Comparison of ENCODE assay signal across 9 cellular contexts in genomic region chr11:1854949-1855885, GRCh38. TPM values are rescaled to one million over a fixed set of nuclear protein-coding genes. Genes with fewer than 3 reads are reported as not detected.
DNase-seq lines count a peak whose midpoint lies in the region; ATAC-seq and TF ChIP-seq lines count a peak whose summit lies in the region.
"Had no signal": no experiment of that assay in that cellular context is flagged by ENCODE, and none has a peak within 500 bp of the region (broad histone marks: within the 10 kb centered on the region; RNA-seq: fewer than 3 reads in every experiment).

No MANE protein-coding gene starts in this region.

- no peak overlapping the region for H2AFZ ChIP-seq in GM23248

- TF ChIP-seq CTCF in CD4-positive, alpha-beta T cell (IDR thresholded peaks at IDR 0.05): no peak
- TF ChIP-seq CTCF in colonic mucosa (IDR thresholded peaks at IDR 0.05): no peak
- no peak for TF ChIP-seq CTCF in ascending aorta (IDR thresholded peaks at IDR 0.05)

- H3K4me3 Mint-ChIP-seq in CD4-positive, alpha-beta T cell: peak overlapping the region; percentile 98

- H3K4me1 ChIP-seq in colonic mucosa (no peaks in the 10 kb centered on the region), GM23248 (ENCODE audit: insufficient read depth) (no peaks in the 10 kb centered on the region), ascending aorta (no peaks in the 10 kb centered on the region)

- no peak overlapping the region for H3K9ac ChIP-seq in colonic mucosa (ENCODE audit: low read depth in 2 of 2, low read length in 2 of 2)
- no peak overlapping the region for H3K9ac ChIP-seq in GM23248

- H3K4me2 ChIP-seq in GM23248 (ENCODE audit: unreplicated experiment): no peak overlapping the region

- H3K27ac Mint-ChIP-seq in CD4-positive, alpha-beta T cell: peak overlapping the region; percentile 44

- DNase-seq in CD4-positive, alpha-beta T cell: no peak
- DNase-seq in colonic mucosa: no peak
- no peak for DNase-seq in GM23248
- DNase-seq in NCI-H345 treated with DMSO at 0.1 percent for 48 hours (lab: John Stamatoyannopoulos, UW; ENCODE audit: unreplicated experiment): no peak
- no peak for DNase-seq in ascending aorta (ENCODE audit: low spot score in 2 of 2)

- H3K27me3 Mint-ChIP-seq in CD4-positive, alpha-beta T cell: no peaks in the 10 kb centered on the region

- no peaks in the 10 kb centered on the region for H3K9me2 ChIP-seq in GM23248 (ENCODE audit: insufficient read depth)

- H3K27ac ChIP-seq in CD4-positive, alpha-beta T cell (ENCODE audit: low read depth, low read length): peak overlapping the region; percentile 41
- H3K27ac ChIP-seq in colonic mucosa (no peak overlapping the region), GM23248 (no peak overlapping the region), ascending aorta (no peak overlapping the region)

- POLR2A ChIA-PET in CD4-positive, alpha-beta T cell (lab: Charles Lee): interaction anchor here (0.5 to 3.6 kb wide), 5 partner anchors 15 to 75 kb away, joined by 3 to 23 read pairs (median 3); no protein-coding TSS in a partner anchor

- no peaks in the 10 kb centered on the region for H4K20me1 ChIP-seq in GM23248 (ENCODE audit: insufficient read depth)

- H3K36me3 Mint-ChIP-seq in CD4-positive, alpha-beta T cell (ENCODE audit: low read depth): peaks cover 14% of the 10 kb centered on the region

- no peaks in the 10 kb centered on the region for H3F3A ChIP-seq in GM23248 (ENCODE audit: insufficient read depth)

- H3K9me3 ChIP-seq in CD4-positive, alpha-beta T cell (ENCODE audit: control insufficient read depth, low read length): no peaks in the 10 kb centered on the region
- H3K9me3 ChIP-seq in colonic mucosa (no peaks in the 10 kb centered on the region), GM23248 (ENCODE audit: low read depth) (no peaks in the 10 kb centered on the region), ascending aorta (no peaks in the 10 kb centered on the region)

- H3K4me3 ChIP-seq in colonic mucosa: peak overlapping the region; percentile 38
- H3K4me3 ChIP-seq in GM23248: no peak overlapping the region
- H3K4me3 ChIP-seq in ascending aorta: no peak overlapping the region

- peaks cover 31% of the 10 kb centered on the region for H3K4me1 Mint-ChIP-seq in CD4-positive, alpha-beta T cell (ENCODE audit: low read depth)

- H3K36me3 ChIP-seq in colonic mucosa (no peaks in the 10 kb centered on the region), GM23248 (ENCODE audit: low read depth) (no peaks in the 10 kb centered on the region), ascending aorta (no peaks in the 10 kb centered on the region)

- H3K27me3 ChIP-seq in CD4-positive, alpha-beta T cell (ENCODE audit: control insufficient read depth, insufficient read depth, low read length): no peaks in the 10 kb centered on the region
- H3K27me3 ChIP-seq in colonic mucosa (no peaks in the 10 kb centered on the region), GM23248 (replicated peaks; ENCODE audit: insufficient read depth) (no peaks in the 10 kb centered on the region), ascending aorta (no peaks in the 10 kb centered on the region)

- no peaks in the 10 kb centered on the region for H3K9me3 Mint-ChIP-seq in CD4-positive, alpha-beta T cell

- intact Hi-C loops in CD4-positive, alpha-beta T cell (cut with DNase I, micrococcal nuclease): loop anchor here in 1 of 2 experiments (2.0 to 10.0 kb wide), 4 partner anchors 16 to 540 kb away; partner anchors contain the start of gene CTSD
- intact Hi-C loops in colonic mucosa (cut with DNase I) (no loop called here), ascending aorta (cut with DNase I) (no loop called here)

- no peak for ATAC-seq in CD4-positive, alpha-beta T cell (ENCODE audit: poor library complexity)
- peak; percentile 43 for ATAC-seq in GM19438 (IDR thresholded peaks at IDR 0.05; ENCODE audit: low read depth, unreplicated experiment)
- ATAC-seq in HG03439 (IDR thresholded peaks at IDR 0.05; ENCODE audit: unreplicated experiment): peak; percentile 33
- ATAC-seq in HG03025 (IDR thresholded peaks at IDR 0.05; ENCODE audit: low FRiP score, unreplicated experiment): no peak

- in situ Hi-C loops in GM23248 (cut with MboI): loop anchor here (25.0 kb wide), 1 partner anchor 307 kb away; the partner anchor contains the start of genes INS and TH

- no peaks in the 10 kb centered on the region for H3K79me2 ChIP-seq in GM23248 (ENCODE audit: insufficient read depth)

- CTCF ChIA-PET in CD4-positive, alpha-beta T cell (lab: Charles Lee): interaction anchor here (1.5 kb wide), 1 partner anchor 27 kb away, joined by 3 read pairs; no protein-coding TSS in a partner anchor

- WGBS in GM23248 (ENCODE audit: low coverage in 1 of 2, low lambda C conversion rate in 2 of 2, missing lambda C conversion rate in 2 of 2), 2 experiments: 68 to 75% methylated on average over 25 to 26 of the region's 26 CpGs

RNA-seq across cellular contexts. Expression of gene LSP1, which starts 2.3 kb away (rescaled TPM):
- 100 to 1,000 TPM; 228 to 232 TPM for total RNA-seq in CD4-positive, alpha-beta T cell
- total RNA-seq in colonic mucosa (10 to 100 TPM; 18.9 to 23.0 TPM), ascending aorta (41.9 TPM)
- total RNA-seq in GM23248 (2014; rRNA removed; shearing (Covaris generic)): not detected in 2 replicates
- polyA plus RNA-seq in GM23248 (2016; fragmentation: Nextera tagmentation; extraction: Ambion mirVana): 0.36 and 1.3 TPM in 2 replicates

RNA-seq across cellular contexts. Expression of gene TNNI2, which starts 16.4 kb away (rescaled TPM):
- under 1 TPM in 1 of 2 experiments, not detected in 1; 0.50 TPM for total RNA-seq in CD4-positive, alpha-beta T cell
- under 1 TPM in 1 of 2 donors, not detected in 1; 0.94 TPM for total RNA-seq in colonic mucosa
- not detected in 2 replicates for total RNA-seq in GM23248 (2014; rRNA removed; shearing (Covaris generic))
- polyA plus RNA-seq in GM23248 (2016; fragmentation: Nextera tagmentation; extraction: Ambion mirVana): not detected in 2 replicates
- not detected for total RNA-seq in ascending aorta
- total RNA-seq: fibroblast of lung had no signal
- polyA plus RNA-seq: fibroblast of lung had no signal

RNA-seq across cellular contexts. Expression of gene SYT8, which starts 20.4 kb away (rescaled TPM):
- not detected for total RNA-seq in CD4-positive, alpha-beta T cell
- total RNA-seq in colonic mucosa (1 to 10 TPM; 1.7 to 3.5 TPM), ascending aorta (not detected)
- total RNA-seq in GM23248 (2014; rRNA removed; shearing (Covaris generic)): not detected in 2 replicates
- polyA plus RNA-seq in GM23248 (2016; fragmentation: Nextera tagmentation; extraction: Ambion mirVana): not detected in 2 replicates
- total RNA-seq: fibroblast of lung had no signal
- polyA plus RNA-seq: fibroblast of lung had no signal

RNA-seq across cellular contexts. Expression of gene PRR33, which starts 36.5 kb away (rescaled TPM):
- not detected for total RNA-seq in CD4-positive, alpha-beta T cell
- total RNA-seq in colonic mucosa (not detected), ascending aorta (not detected)
- not detected in 2 replicates for total RNA-seq in GM23248 (2014; rRNA removed; shearing (Covaris generic))
- not detected in 2 replicates for polyA plus RNA-seq in GM23248 (2016; fragmentation: Nextera tagmentation; extraction: Ambion mirVana)
- total RNA-seq: fibroblast of lung had no signal
- polyA plus RNA-seq: fibroblast of lung had no signal

Comparison
In these comparisons a context has a peak if more than half of its experiments do, and no peak if none do; other contexts are left out.
1. ATAC-seq: peak in GM19438 (single experiment) and HG03439 (single experiment); none in CD4-positive, alpha-beta T cell (single experiment) and HG03025 (single experiment).
2. RNA of gene LSP1, which starts 2.3 kb away (total RNA-seq): 228 to 232 TPM in CD4-positive, alpha-beta T cell, 41.9 TPM in ascending aorta (single experiment) and 18.9 to 23.0 TPM in colonic mucosa; not detected in GM23248; every median in the first group is over 10 times any median in the second.